23 cellular contexts compared by ENCODE assay signal in genomic region chr3:134282659-134283047, GRCh38.
"Had no signal": no experiment of that assay in that cellular context is flagged by ENCODE, and none has a peak within 500 bp of the region (broad histone marks: within the 10 kb centered on the region; RNA-seq: fewer than 3 reads in every experiment).

No MANE protein-coding gene starts in this region.

- H3K4me1 ChIP-seq: ascending aorta, prostate gland, tibial nerve had no signal

- ATAC-seq: gastroesophageal sphincter; left ventricle myocardium superior; natural killer cell treated with Interleukin-12 subunit alpha and Interleukin-12 subunit beta and Interleukin-15 and Interleukin-18, amount 100 ng/mL, for 72 hours; stimulated activated naive B cell treated with anti-CD40 and anti-IgM and Interleukin-4, amounts not matched to agents 10 μg/mL and 1 μg/mL and 100 μg/mL, for 72 hours had no signal

- H3K36me3 Mint-ChIP-seq: natural killer cell treated with Interleukin-12 subunit alpha and Interleukin-12 subunit beta and Interleukin-15 and Interleukin-18, amount 100 ng/mL, for 72 hours; stimulated activated naive B cell treated with anti-CD40 and anti-IgM and Interleukin-4, amounts not matched to agents 10 μg/mL and 1 μg/mL and 100 μg/mL, for 72 hours had no signal

- H3K9me3 Mint-ChIP-seq: natural killer cell treated with Interleukin-12 subunit alpha and Interleukin-12 subunit beta and Interleukin-15 and Interleukin-18, amount 100 ng/mL, for 72 hours had no signal

- H3K27ac ChIP-seq: ascending aorta, brain microvascular endothelial cell, gastroesophageal sphincter, neutrophil, ovary, prostate gland, suprapubic skin, tibial nerve had no signal

- H3K4me3 Mint-ChIP-seq: activated naive CD8-positive, alpha-beta T cell; natural killer cell treated with Interleukin-12 subunit alpha and Interleukin-12 subunit beta and Interleukin-15 and Interleukin-18, amount 100 ng/mL, for 72 hours; stimulated activated naive B cell treated with anti-CD40 and anti-IgM and Interleukin-4, amounts not matched to agents 10 μg/mL and 1 μg/mL and 100 μg/mL, for 72 hours had no signal

- H3K4me3 ChIP-seq: ascending aorta, gastroesophageal sphincter, ovary, prostate gland, smooth muscle cell, suprapubic skin, tibial nerve had no signal

- H3K27ac Mint-ChIP-seq: activated naive CD8-positive, alpha-beta T cell; natural killer cell treated with Interleukin-12 subunit alpha and Interleukin-12 subunit beta and Interleukin-15 and Interleukin-18, amount 100 ng/mL, for 72 hours; stimulated activated naive B cell treated with anti-CD40 and anti-IgM and Interleukin-4, amounts not matched to agents 10 μg/mL and 1 μg/mL and 100 μg/mL, for 72 hours had no signal

- H3K36me3 ChIP-seq: ascending aorta, brain microvascular endothelial cell, gastroesophageal sphincter, neutrophil, ovary, prostate gland, suprapubic skin, tibial nerve had no signal

- DNase-seq: activated CD4-positive, alpha-beta T cell treated with anti-CD3 and anti-CD28 coated beads for 4 hours; activated CD4-positive, alpha-beta T cell treated with anti-CD3 and anti-CD28 coated beads, Interleukin-2, amount 50 U/mL, for 4 hours; activated CD4-positive, CD25-positive, alpha-beta regulatory T cell; activated effector memory CD4-positive, alpha-beta T cell treated with Interleukin-2 at 50 U/mL for 16 hours; activated naive CD4-positive, alpha-beta T cell treated with Interleukin-2 at 50 U/mL for 16 hours; activated T-cell treated with anti-CD3 and anti-CD28 coated beads for 4 hours; brain microvascular endothelial cell; caudate nucleus; cortex of kidney; left ventricle myocardium superior; ovary; retina; stimulated activated CD4-positive, alpha-beta T cell treated with anti-CD3 and anti-CD28 coated beads, Interleukin-1b, Interleukin-23, amount 100 ng/mL, for 48 hours; stimulated activated naive B cell treated with anti-CD40 and anti-IgM and Interleukin-4, amounts not matched to agents 10 μg/mL and 1 μg/mL and 100 μg/mL, for 72 hours had no signal

- H3K27me3 ChIP-seq: ascending aorta, brain microvascular endothelial cell, gastroesophageal sphincter, neutrophil, ovary, suprapubic skin, tibial nerve had no signal

- H3K9me3 ChIP-seq: ascending aorta, gastroesophageal sphincter, neutrophil, ovary, prostate gland, suprapubic skin, tibial nerve had no signal
